26 cellular contexts compared by ENCODE assay signal in genomic region chr1:228818928-228819632, GRCh38.
"Had no signal": no experiment of that assay in that cellular context is flagged by ENCODE, and none has a peak within 500 bp of the region (broad histone marks: within the 10 kb centered on the region; RNA-seq: fewer than 3 reads in every experiment).

No MANE protein-coding gene starts in this region.

- H3K36me3 Mint-ChIP-seq: activated naive CD8-positive, alpha-beta T cell; brain had no signal

- H3K27me3 Mint-ChIP-seq: activated CD4-positive, alpha-beta T cell treated with anti-CD3 and anti-CD28 coated beads for 36 hours; activated naive CD8-positive, alpha-beta T cell; activated T-helper 17 cell treated with anti-CD3 and anti-CD28 coated beads, Interleukin-2, amount 50 U/mL, for 72 hours had no signal

- H3K9me3 Mint-ChIP-seq: activated T-cell treated with anti-CD3 and anti-CD28 coated beads, Interleukin-2, amount 50 U/mL, for 4 hours; effector memory CD8-positive, alpha-beta T cell had no signal

- DNase-seq: activated CD4-positive, alpha-beta memory T cell treated with anti-CD3 and anti-CD28 coated beads, Interleukin-2, amount 10 ng/mL, durations not matched to agents 7 days and 5 days; activated CD4-positive, alpha-beta T cell treated with anti-CD3 and anti-CD28 coated beads for 36 hours; activated CD4-positive, alpha-beta T cell treated with anti-CD3 and anti-CD28 coated beads, Interleukin-2, amount 10 ng/mL, durations not matched to agents 7 days and 5 days; activated CD4-positive, alpha-beta T cell treated with anti-CD3 and anti-CD28 coated beads, Interleukin-2, amount 50 U/mL, for 4 hours; activated CD4-positive, CD25-positive, alpha-beta regulatory T cell; activated CD4-positive, CD25-positive, alpha-beta regulatory T cell treated with anti-CD3 and anti-CD28 coated beads, Interleukin-2, amount 50 U/mL, for 72 hours; activated effector memory CD4-positive, alpha-beta T cell treated with Interleukin-2 at 50 U/mL for 16 hours; activated gamma-delta T cell treated with Interleukin-2 at 50 U/mL for 16 hours; activated naive CD4-positive, alpha-beta T cell treated with anti-CD3 and anti-CD28 coated beads, Interleukin-2, amount 50 U/mL, for 16 hours; activated naive CD4-positive, alpha-beta T cell treated with Interleukin-2 at 50 U/mL for 16 hours; activated T-cell treated with anti-CD3 and anti-CD28 coated beads, Interleukin-2, amount 50 U/mL, for 4 hours; central memory CD4-positive, alpha-beta T cell; cerebellar nuclear complex; colonic mucosa; dorsolateral prefrontal cortex; effector CD4-positive, alpha-beta T cell; effector memory CD8-positive, alpha-beta T cell; erythroblast; esophagus squamous epithelium; foreskin melanocyte; heart right ventricle; T-helper 2 cell had no signal

- H3K4me1 Mint-ChIP-seq: activated CD4-positive, alpha-beta memory T cell treated with anti-CD3 and anti-CD28 coated beads, Interleukin-2, amount 10 ng/mL, durations not matched to agents 7 days and 5 days; activated CD4-positive, alpha-beta T cell treated with anti-CD3 and anti-CD28 coated beads for 36 hours; activated CD4-positive, alpha-beta T cell treated with anti-CD3 and anti-CD28 coated beads, Interleukin-2, amount 10 ng/mL, durations not matched to agents 7 days and 5 days; activated T-helper 17 cell treated with anti-CD3 and anti-CD28 coated beads, Interleukin-2, amount 50 U/mL, for 72 hours; brain had no signal

- H3K27ac Mint-ChIP-seq: activated CD4-positive, alpha-beta memory T cell treated with anti-CD3 and anti-CD28 coated beads, Interleukin-2, amount 10 ng/mL, durations not matched to agents 7 days and 5 days; activated CD4-positive, alpha-beta T cell treated with anti-CD3 and anti-CD28 coated beads for 36 hours; activated CD4-positive, alpha-beta T cell treated with anti-CD3 and anti-CD28 coated beads, Interleukin-2, amount 10 ng/mL, durations not matched to agents 7 days and 5 days; activated naive CD8-positive, alpha-beta T cell; activated T-helper 17 cell treated with anti-CD3 and anti-CD28 coated beads, Interleukin-2, amount 50 U/mL, for 72 hours; brain; effector memory CD8-positive, alpha-beta T cell had no signal

- ATAC-seq: activated CD4-positive, alpha-beta T cell treated with anti-CD3 and anti-CD28 coated beads for 36 hours; activated T-helper 17 cell treated with anti-CD3 and anti-CD28 coated beads, Interleukin-2, amount 50 U/mL, for 72 hours; effector memory CD8-positive, alpha-beta T cell; gastroesophageal sphincter; heart right ventricle had no signal

- H3K4me3 Mint-ChIP-seq: activated CD4-positive, alpha-beta memory T cell treated with anti-CD3 and anti-CD28 coated beads, Interleukin-2, amount 10 ng/mL, durations not matched to agents 7 days and 5 days; activated CD4-positive, alpha-beta T cell treated with anti-CD3 and anti-CD28 coated beads for 36 hours; activated CD4-positive, alpha-beta T cell treated with anti-CD3 and anti-CD28 coated beads, Interleukin-2, amount 10 ng/mL, durations not matched to agents 7 days and 5 days; activated naive CD8-positive, alpha-beta T cell; activated T-cell treated with anti-CD3 and anti-CD28 coated beads, Interleukin-2, amount 50 U/mL, for 4 hours; activated T-helper 17 cell treated with anti-CD3 and anti-CD28 coated beads, Interleukin-2, amount 50 U/mL, for 72 hours; brain; effector memory CD8-positive, alpha-beta T cell had no signal
